In genomic region chr6:43016166-43016915, GRCh38 we compare ENCODE assay signal across 10 cellular contexts. TPM values are rescaled to one million over a fixed set of nuclear protein-coding genes. Genes with fewer than 3 reads are reported as not detected.
DNase-seq lines count a peak whose midpoint lies in the region; ATAC-seq and TF ChIP-seq lines count a peak whose summit lies in the region.
"Had no signal": no experiment of that assay in that cellular context is flagged by ENCODE, and none has a peak within 500 bp of the region (broad histone marks: within the 10 kb centered on the region; RNA-seq: fewer than 3 reads in every experiment).

No MANE protein-coding gene starts in this region.

- no peaks in the 10 kb centered on the region for H3K27me3 Mint-ChIP-seq in activated T-cell treated with anti-CD3 and anti-CD28 coated beads, Interleukin-2, amount 50 U/mL, for 24 hours
- no peaks in the 10 kb centered on the region for H3K27me3 Mint-ChIP-seq in activated T-helper 17 cell treated with anti-CD3 and anti-CD28 coated beads, Interleukin-2, amount 50 U/mL, for 72 hours
- H3K27me3 Mint-ChIP-seq in immature natural killer cell (ENCODE audit: low read depth in 3 of 3) = peaks cover 0 to 7% (median 4%) of the 10 kb centered on the region in 3 donors

- H3K27me3 ChIP-seq in stomach = no peaks in the 10 kb centered on the region

- peaks cover 44 to 73% (median 61%) of the 10 kb centered on the region in 4 donors for H3K4me1 ChIP-seq in stomach

- intact Hi-C loops in stomach (cut with DNase I; ENCODE audit: low total_unique reads) = no loop called here

- peak overlapping the region; percentile 78 for H3K27ac Mint-ChIP-seq in activated T-cell treated with anti-CD3 and anti-CD28 coated beads, Interleukin-2, amount 50 U/mL, for 24 hours
- H3K27ac Mint-ChIP-seq in activated T-helper 17 cell treated with anti-CD3 and anti-CD28 coated beads, Interleukin-2, amount 50 U/mL, for 72 hours = peak overlapping the region; percentile 58
- H3K27ac Mint-ChIP-seq in immature natural killer cell = peak overlapping the region in 3 of 6 donors; percentile 39 to 65 (median 62)

- DNase-seq in activated T-cell treated with anti-CD3 and anti-CD28 coated beads, Interleukin-2, amount 50 U/mL, for 24 hours = no peak
- no peak for DNase-seq in activated T-cell treated with anti-CD3 and anti-CD28 coated beads, Interleukin-2, amount 50 U/mL, for 1 hour
- DNase-seq in immature natural killer cell (no peak), stomach (no peak), retina (no peak)
- DNase-seq: KG1, NCI-H510A treated with DMSO at 0.1 percent for 48 hours had no signal

- peak overlapping the region in 4 of 5 donors; percentile 16 to 65 (median 51) for H3K27ac ChIP-seq in stomach

- no peak for ATAC-seq in activated T-helper 17 cell treated with anti-CD3 and anti-CD28 coated beads, Interleukin-2, amount 50 U/mL, for 72 hours (replicated peaks)
- ATAC-seq in esophagus mucosa (no peak), HG03196 (IDR thresholded peaks at IDR 0.05; ENCODE audit: unreplicated experiment) (no peak)

- H3K36me3 Mint-ChIP-seq in activated T-cell treated with anti-CD3 and anti-CD28 coated beads, Interleukin-2, amount 50 U/mL, for 24 hours (ENCODE audit: low read depth) = peaks cover 79% of the 10 kb centered on the region
- H3K36me3 Mint-ChIP-seq in activated T-helper 17 cell treated with anti-CD3 and anti-CD28 coated beads, Interleukin-2, amount 50 U/mL, for 72 hours (ENCODE audit: low read depth) = peaks cover 85% of the 10 kb centered on the region
- H3K36me3 Mint-ChIP-seq in immature natural killer cell = peaks cover 0 to 16% (median 4%) of the 10 kb centered on the region in 3 donors

- WGBS in stomach, 5 donors = 67 to 78% (median 76%) methylated on average over 8 of the region's 8 CpGs

- peak overlapping the region; percentile 32 for H3K4me3 Mint-ChIP-seq in activated T-cell treated with anti-CD3 and anti-CD28 coated beads, Interleukin-2, amount 50 U/mL, for 24 hours
- peak overlapping the region; percentile 94 for H3K4me3 Mint-ChIP-seq in activated T-helper 17 cell treated with anti-CD3 and anti-CD28 coated beads, Interleukin-2, amount 50 U/mL, for 72 hours
- H3K4me3 Mint-ChIP-seq in immature natural killer cell = peak overlapping the region; percentile 32 to 69 (median 46)

- peaks cover 28 to 55% (median 47%) of the 10 kb centered on the region in 4 donors for H3K36me3 ChIP-seq in stomach

- H3K4me3 ChIP-seq in stomach = peak overlapping the region in 3 of 4 donors; percentile 3 to 97 (median 8)

- H3K9me3 ChIP-seq in stomach = no peaks in the 10 kb centered on the region

- peaks cover 66% of the 10 kb centered on the region for H3K4me1 Mint-ChIP-seq in activated T-cell treated with anti-CD3 and anti-CD28 coated beads, Interleukin-2, amount 50 U/mL, for 24 hours (ENCODE audit: low read depth)
- peaks cover 32% of the 10 kb centered on the region for H3K4me1 Mint-ChIP-seq in activated T-helper 17 cell treated with anti-CD3 and anti-CD28 coated beads, Interleukin-2, amount 50 U/mL, for 72 hours
- H3K4me1 Mint-ChIP-seq in immature natural killer cell = peaks cover 54 to 58% of the 10 kb centered on the region in 2 donors

- no peak for TF ChIP-seq EP300 in stomach (IDR thresholded peaks at IDR 0.05)

- no peak for TF ChIP-seq POLR2A in stomach (IDR thresholded peaks at IDR 0.05)

- TF ChIP-seq CTCF in stomach (IDR thresholded peaks at IDR 0.05) = no peak

- no peaks in the 10 kb centered on the region for H3K9me3 Mint-ChIP-seq in activated T-cell treated with anti-CD3 and anti-CD28 coated beads, Interleukin-2, amount 50 U/mL, for 24 hours
- H3K9me3 Mint-ChIP-seq in activated T-helper 17 cell treated with anti-CD3 and anti-CD28 coated beads, Interleukin-2, amount 50 U/mL, for 72 hours = no peaks in the 10 kb centered on the region
- H3K9me3 Mint-ChIP-seq in immature natural killer cell = no peaks in the 10 kb centered on the region

RNA-seq across cellular contexts. Expression of gene KLHDC3, which starts 2.3 kb away (rescaled TPM):
- total RNA-seq in activated T-helper 17 cell treated with anti-CD3 and anti-CD28 coated beads, Interleukin-2, amount 50 U/mL, for 72 hours = 10 to 100 TPM; 64.0 to 65.6 TPM
- polyA plus RNA-seq in immature natural killer cell = 100 to 1,000 TPM; 123 to 228 (median 143) TPM
- 10 to 100 TPM; 40.0 to 88.5 (median 66.5) TPM for total RNA-seq in stomach
- 10 to 100 TPM; 57.7 to 85.0 (median 84.2) TPM for polyA plus RNA-seq in stomach
- total RNA-seq in esophagus mucosa = 32.6 TPM

RNA-seq across cellular contexts. Expression of gene MEA1, which starts 2.6 kb away (rescaled TPM):
- total RNA-seq in activated T-helper 17 cell treated with anti-CD3 and anti-CD28 coated beads, Interleukin-2, amount 50 U/mL, for 72 hours = 10 to 100 TPM; 75.7 to 93.8 TPM
- polyA plus RNA-seq in immature natural killer cell = 100 to 1,000 TPM in 1 of 3 donors, 10 to 100 TPM in 2; 92.4 to 157 (median 97.6) TPM
- total RNA-seq in stomach = 10 to 100 TPM in 4 of 5 donors, 1 to 10 TPM in 1; 3.6 to 61.3 (median 27.7) TPM
- polyA plus RNA-seq in stomach = 100 to 1,000 TPM in 2 of 3 donors, 10 to 100 TPM in 1; 95.2 to 118 (median 102) TPM
- 46.1 TPM for total RNA-seq in esophagus mucosa

RNA-seq across cellular contexts. Expression of gene RRP36, which starts 5.1 kb away (rescaled TPM):
- total RNA-seq in activated T-helper 17 cell treated with anti-CD3 and anti-CD28 coated beads, Interleukin-2, amount 50 U/mL, for 72 hours = 10 to 100 TPM; 31.4 to 78.1 TPM
- polyA plus RNA-seq in immature natural killer cell (10 to 100 TPM; 56.1 to 81.4 (median 78.9) TPM), stomach (10 to 100 TPM; 27.8 to 47.7 (median 39.6) TPM)
- total RNA-seq in stomach (10 to 100 TPM in 4 of 5 donors, 1 to 10 TPM in 1; 3.5 to 61.1 (median 37.1) TPM), esophagus mucosa (48.3 TPM)

RNA-seq across cellular contexts. Expression of gene PPP2R5D, which starts 32.0 kb away (rescaled TPM):
- total RNA-seq in activated T-helper 17 cell treated with anti-CD3 and anti-CD28 coated beads, Interleukin-2, amount 50 U/mL, for 72 hours = 10 to 100 TPM; 55.8 to 62.5 TPM
- 10 to 100 TPM; 17.1 to 29.9 (median 17.7) TPM for polyA plus RNA-seq in immature natural killer cell
- 100 to 1,000 TPM in 1 of 5 donors, 10 to 100 TPM in 4; 19.6 to 517 (median 40.6) TPM for total RNA-seq in stomach
- 10 to 100 TPM; 21.0 to 23.7 (median 21.5) TPM for polyA plus RNA-seq in stomach
- 21.2 TPM for total RNA-seq in esophagus mucosa

RNA-seq across cellular contexts. Expression of gene CUL7, which starts 37.3 kb away (rescaled TPM):
- 10 to 100 TPM; 11.4 to 22.3 TPM for total RNA-seq in activated T-helper 17 cell treated with anti-CD3 and anti-CD28 coated beads, Interleukin-2, amount 50 U/mL, for 72 hours
- polyA plus RNA-seq in immature natural killer cell (1 to 10 TPM in 2 of 3 donors, under 1 TPM in 1; 0.90 to 3.4 (median 1.3) TPM), stomach (1 to 10 TPM; 4.4 to 5.9 (median 4.7) TPM)
- total RNA-seq in stomach (10 to 100 TPM in 4 of 5 donors, 1 to 10 TPM in 1; 9.9 to 26.1 (median 14.1) TPM), esophagus mucosa (10.3 TPM)

Comparison
In these comparisons a context has a peak if more than half of its experiments do, and no peak if none do; other contexts are left out.
1. H3K4me3 Mint-ChIP-seq: peak in every context shown above with its lines; median percentile 94 in activated T-helper 17 cell treated with anti-CD3 and anti-CD28 coated beads, Interleukin-2, amount 50 U/mL, for 72 hours; 46 in immature natural killer cell; 32 in activated T-cell treated with anti-CD3 and anti-CD28 coated beads, Interleukin-2, amount 50 U/mL, for 24 hours.